ENCODE assay signal across 21 cellular contexts in genomic region chr11:19753451-19754041, GRCh38. TPM values are rescaled to one million over a fixed set of nuclear protein-coding genes. Genes with fewer than 3 reads are reported as not detected.
DNase-seq lines count a peak whose midpoint lies in the region; ATAC-seq and TF ChIP-seq lines count a peak whose summit lies in the region.
"Had no signal": no experiment of that assay in that cellular context is flagged by ENCODE, and none has a peak within 500 bp of the region (broad histone marks: within the 10 kb centered on the region; RNA-seq: fewer than 3 reads in every experiment).

No MANE protein-coding gene starts in this region.

- intact Hi-C loops in PC-9 (cut with micrococcal nuclease; ENCODE audit: unreplicated experiment): loop anchor here (1.0 to 2.0 kb wide), 3 partner anchors 23 to 674 kb away; no protein-coding TSS in a partner anchor
- intact Hi-C loops in lower lobe of right lung (cut with DNase I): no loop called here

- H3F3A ChIP-seq in PC-9 (ENCODE audit: insufficient read depth, low read depth): peaks cover 18% of the 10 kb centered on the region

- CTCF ChIA-PET in PC-9 (lab: Charles Lee): interaction anchor here (0.8 kb wide), 1 partner anchor 11 kb away, joined by 3 read pairs; no protein-coding TSS in a partner anchor

- no peaks in the 10 kb centered on the region for H3K27me3 ChIP-seq in PC-9 (ENCODE audit: insufficient read depth, low read depth)
- no peaks in the 10 kb centered on the region for H3K27me3 ChIP-seq in lower lobe of right lung (ENCODE audit: low read depth)

- DNase-seq in AG20443 (ENCODE audit: low spot score): peak; percentile 43
- DNase-seq in HFFc6: no peak
- peak; percentile 78 to 88 for DNase-seq in PC-9
- peak; percentile 78 for DNase-seq in lower lobe of right lung
- DNase-seq in mesenteric fat pad (ENCODE audit: low spot score): no peak
- DNase-seq: ACHN; activated CD4-positive, CD25-positive, alpha-beta regulatory T cell treated with anti-CD3 and anti-CD28 coated beads, Interleukin-2, amount 50 U/mL, for 72 hours; activated effector memory CD4-positive, alpha-beta T cell treated with anti-CD3 and anti-CD28 coated beads, Interleukin-2, amount 50 U/mL, for 16 hours; CD4-positive, alpha-beta memory T cell; mammary epithelial cell; MM.1S; NCI-H2171; psoas muscle; SHP77; stimulated activated naive CD4-positive, alpha-beta T cell; T-helper 2 cell had no signal

- peak overlapping the region; percentile 50; the same call in 1 of the 2 replicates for H3K4me2 ChIP-seq in PC-9

- H4K20me1 ChIP-seq in PC-9 (ENCODE audit: insufficient read depth): no peaks in the 10 kb centered on the region

- H3K27ac ChIP-seq in PC-9 (peak overlapping the region; percentile 80), lower lobe of right lung (peak overlapping the region; percentile 73)
- H3K27ac ChIP-seq: psoas muscle had no signal

- H3K36me3 ChIP-seq in PC-9 (ENCODE audit: low read depth): no peaks in the 10 kb centered on the region
- H3K36me3 ChIP-seq in lower lobe of right lung: no peaks in the 10 kb centered on the region

- no peak overlapping the region for H3K4me3 ChIP-seq in PC-9
- H3K4me3 ChIP-seq in lower lobe of right lung: no peak overlapping the region
- H3K4me3 ChIP-seq: psoas muscle had no signal

- no peaks in the 10 kb centered on the region; the same call in 1 of the 2 replicates for H3K27me3 Mint-ChIP-seq in HFFc6 (ENCODE audit: insufficient read depth)

- no peaks in the 10 kb centered on the region for H3K79me2 ChIP-seq in PC-9 (ENCODE audit: low read depth)

- H3K9me2 ChIP-seq in PC-9 (ENCODE audit: insufficient read depth): no peaks in the 10 kb centered on the region

- no peak overlapping the region for H3K4me3 Mint-ChIP-seq in HFFc6
- H3K4me3 Mint-ChIP-seq: CD4-positive, alpha-beta memory T cell; natural killer cell treated with Interleukin-12 subunit alpha and Interleukin-12 subunit beta and Interleukin-15 and Interleukin-18, amount 100 ng/mL, for 72 hours had no signal

- ATAC-seq in lower lobe of right lung (peak; percentile 90 to 96), HG03280 (IDR thresholded peaks at IDR 0.05; ENCODE audit: unreplicated experiment) (no peak), GM18520 (IDR thresholded peaks at IDR 0.05; ENCODE audit: unreplicated experiment) (no peak), GM21381 (IDR thresholded peaks at IDR 0.05; ENCODE audit: unreplicated experiment) (no peak)
- ATAC-seq: HCT116; natural killer cell treated with Interleukin-12 subunit alpha and Interleukin-12 subunit beta and Interleukin-15 and Interleukin-18, amount 100 ng/mL, for 72 hours; psoas muscle had no signal

- BruUV-seq in PC-9 (replicated peaks; lab: Mats Ljungman, UMichigan): TSS peak; percentile 94

- peaks cover 27% of the 10 kb centered on the region for H3K4me1 ChIP-seq in PC-9 (replicated peaks; ENCODE audit: insufficient read depth)
- peaks cover 8% of the 10 kb centered on the region for H3K4me1 ChIP-seq in lower lobe of right lung
- H3K4me1 ChIP-seq: psoas muscle had no signal

- H3K9me3 Mint-ChIP-seq in HFFc6: no peaks in the 10 kb centered on the region
- H3K9me3 Mint-ChIP-seq: natural killer cell treated with Interleukin-12 subunit alpha and Interleukin-12 subunit beta and Interleukin-15 and Interleukin-18, amount 100 ng/mL, for 72 hours had no signal

- TF ChIP-seq CTCF in HFFc6 (IDR thresholded peaks at IDR 0.05): no peak
- no peak for TF ChIP-seq CTCF in PC-9 (conservative IDR thresholded peaks at IDR 0.05)
- TF ChIP-seq CTCF in lower lobe of right lung (IDR thresholded peaks at IDR 0.05): no peak

- POLR2A ChIA-PET in PC-9 (lab: Charles Lee; ENCODE audit: unreplicated experiment): interaction anchor here (0.6 to 0.9 kb wide), 4 partner anchors 23 to 674 kb away, joined by 4 to 13 read pairs (median 8); no protein-coding TSS in a partner anchor

- H3K9me3 ChIP-seq in PC-9 (ENCODE audit: insufficient read depth, low read depth) (no peaks in the 10 kb centered on the region), lower lobe of right lung (no peaks in the 10 kb centered on the region)
- H3K9me3 ChIP-seq: psoas muscle had no signal

- no peak overlapping the region for H2AFZ ChIP-seq in PC-9

- H3K27ac Mint-ChIP-seq in HFFc6: peak overlapping the region; percentile 34; the same call in 1 of the 2 replicates
- H3K27ac Mint-ChIP-seq: CD4-positive, alpha-beta memory T cell; natural killer cell treated with Interleukin-12 subunit alpha and Interleukin-12 subunit beta and Interleukin-15 and Interleukin-18, amount 100 ng/mL, for 72 hours had no signal

- H3K36me3 Mint-ChIP-seq in HFFc6 (ENCODE audit: low read depth): peaks cover 56% of the 10 kb centered on the region
- H3K36me3 Mint-ChIP-seq: CD4-positive, alpha-beta memory T cell; natural killer cell treated with Interleukin-12 subunit alpha and Interleukin-12 subunit beta and Interleukin-15 and Interleukin-18, amount 100 ng/mL, for 72 hours had no signal

- peaks cover 48% of the 10 kb centered on the region for H3K4me1 Mint-ChIP-seq in HFFc6 (ENCODE audit: low read depth)

RNA-seq across cellular contexts. Expression of gene NAV2, which starts 40.9 kb away (rescaled TPM):
- 10 to 100 TPM; 12.4 to 34.9 (median 31.8) TPM for total RNA-seq in HFFc6 (2021; fragmentation: NEBNext Ultra II Directional; extraction: Animal tissue kit (Norgen Biotek cat#: 25700))
- total RNA-seq in PC-9 (2021) (22.9 and 23.3 TPM in 2 replicates), lower lobe of right lung (36.9 TPM), mesenteric fat pad (13.7 TPM)

Comparison
In these comparisons a context has a peak if more than half of its experiments do, and no peak if none do; other contexts are left out.
1. DNase-seq: peak in AG20443 (single experiment), PC-9 (2 of 2) and lower lobe of right lung (single experiment); none in HFFc6 (single experiment) and mesenteric fat pad (single experiment).
2. ATAC-seq: peak in lower lobe of right lung (2 of 2); none in HG03280 (single experiment), GM18520 (single experiment) and GM21381 (single experiment).